10 cellular contexts compared by ENCODE assay signal in the genomic region with DNA sequence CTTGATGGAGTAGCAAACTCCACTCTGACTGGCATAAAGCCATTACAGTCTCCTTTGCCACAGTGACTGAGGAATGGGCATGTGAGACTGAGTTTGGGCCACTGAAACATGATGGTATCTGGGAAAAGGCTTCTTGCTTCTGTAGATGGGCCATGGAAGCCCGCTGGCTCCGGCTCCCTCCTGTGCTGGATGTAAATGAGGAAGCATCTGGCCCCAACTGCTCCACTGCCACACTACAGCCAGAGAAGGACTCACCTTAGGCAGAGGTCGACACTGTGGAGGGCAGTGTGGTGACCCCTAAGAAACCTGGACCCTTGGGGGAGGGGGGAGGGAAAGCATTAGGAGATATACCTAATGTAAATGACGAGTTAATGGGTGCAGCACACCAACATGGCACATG. TPM values are rescaled to one million over a fixed set of nuclear protein-coding genes. Genes with fewer than 3 reads are reported as not detected.
DNase-seq lines count a peak whose midpoint lies in the region; ATAC-seq and TF ChIP-seq lines count a peak whose summit lies in the region.
"Had no signal": no experiment of that assay in that cellular context is flagged by ENCODE, and none has a peak within 500 bp of the region (broad histone marks: within the 10 kb centered on the region; RNA-seq: fewer than 3 reads in every experiment).

No MANE protein-coding gene starts in this region.

- H3K4me1 Mint-ChIP-seq in activated CD4-positive, alpha-beta T cell treated with anti-CD3 and anti-CD28 coated beads for 36 hours, result peaks cover 61% of the 10 kb centered on the region
- H3K4me1 Mint-ChIP-seq in stimulated activated memory B cell treated with anti-CD40 and anti-IgM and Interleukin-4, amounts not matched to agents 10 μg/mL and 1 μg/mL and 100 μg/mL, for 72 hours, result peaks cover 63% of the 10 kb centered on the region

- CTCF ChIA-PET in activated CD4-positive, alpha-beta T cell treated with anti-CD3 and anti-CD28 coated beads for 36 hours (lab: Charles Lee), result interaction anchor here (2.1 kb wide), 1 partner anchor 12 kb away, joined by 11 read pairs; no protein-coding TSS in a partner anchor

- POLR2A ChIA-PET in activated CD4-positive, alpha-beta T cell treated with anti-CD3 and anti-CD28 coated beads for 36 hours (lab: Charles Lee), result no interaction called here

- peak overlapping the region; percentile 36 for H3K4me3 Mint-ChIP-seq in activated CD4-positive, alpha-beta T cell treated with anti-CD3 and anti-CD28 coated beads for 36 hours
- H3K4me3 Mint-ChIP-seq in stimulated activated memory B cell treated with anti-CD40 and anti-IgM and Interleukin-4, amounts not matched to agents 10 μg/mL and 1 μg/mL and 100 μg/mL, for 72 hours, result no peak overlapping the region

- no peaks in the 10 kb centered on the region for H3K27me3 ChIP-seq in adrenal gland
- H3K27me3 ChIP-seq: tibial artery had no signal

- H3K27ac Mint-ChIP-seq in activated CD4-positive, alpha-beta T cell treated with anti-CD3 and anti-CD28 coated beads for 36 hours, result peak overlapping the region; percentile 95
- H3K27ac Mint-ChIP-seq in stimulated activated memory B cell treated with anti-CD40 and anti-IgM and Interleukin-4, amounts not matched to agents 10 μg/mL and 1 μg/mL and 100 μg/mL, for 72 hours, result peak overlapping the region; percentile 97

- no peak for ATAC-seq in activated CD4-positive, alpha-beta T cell treated with anti-CD3 and anti-CD28 coated beads for 36 hours
- no peak for ATAC-seq in stimulated activated memory B cell treated with anti-CD40 and anti-IgM and Interleukin-4, amounts not matched to agents 10 μg/mL and 1 μg/mL and 100 μg/mL, for 72 hours
- ATAC-seq in GM18861 (IDR thresholded peaks at IDR 0.05; ENCODE audit: unreplicated experiment) (no peak), HG02798 (IDR thresholded peaks at IDR 0.05; ENCODE audit: poor library complexity, unreplicated experiment) (no peak)
- ATAC-seq: HCT116 had no signal

- no peaks in the 10 kb centered on the region for H3K27me3 Mint-ChIP-seq in activated CD4-positive, alpha-beta T cell treated with anti-CD3 and anti-CD28 coated beads for 36 hours
- H3K27me3 Mint-ChIP-seq in stimulated activated memory B cell treated with anti-CD40 and anti-IgM and Interleukin-4, amounts not matched to agents 10 μg/mL and 1 μg/mL and 100 μg/mL, for 72 hours, result no peaks in the 10 kb centered on the region

- H3K9me3 ChIP-seq in adrenal gland (replicated peaks in 1 of 3), result no peaks in the 10 kb centered on the region
- H3K9me3 ChIP-seq: tibial artery had no signal

- peaks cover 33 to 67% of the 10 kb centered on the region in 2 donors for H3K4me1 ChIP-seq in adrenal gland (replicated peaks in 1 of 2)

- 77 to 90% (median 81%) methylated on average over 1 to 4 of the region's 4 CpGs for WGBS in adrenal gland, 4 donors

- intact Hi-C loops in activated CD4-positive, alpha-beta T cell treated with anti-CD3 and anti-CD28 coated beads for 36 hours (cut with DNase I, micrococcal nuclease), result loop anchor here (1.0 to 5.0 kb wide), 3 partner anchors 47 to 463 kb away; a partner anchor contains a TSS
- intact Hi-C loops in adrenal gland (cut with DNase I), result no loop called here

- TF ChIP-seq CTCF in NB4 (IDR thresholded peaks at IDR 0.05; ENCODE audit: low read depth, low read length), result no peak
- TF ChIP-seq CTCF in adrenal gland (IDR thresholded peaks at IDR 0.05), result no peak

- peak; percentile 33 for DNase-seq in activated CD4-positive, alpha-beta T cell treated with anti-CD3 and anti-CD28 coated beads for 36 hours
- DNase-seq in activated CD4-positive, alpha-beta T cell treated with anti-CD3 and anti-CD28 coated beads, Interleukin-2, amount 50 U/mL, for 48 hours, result no peak
- DNase-seq in NB4 (ENCODE audit: low read depth) (peak; percentile 65), adrenal gland (no peak), epidermal melanocyte (ENCODE audit: insufficient read length, low spot score) (no peak)
- DNase-seq: tibial artery had no signal

- H3K36me3 ChIP-seq in adrenal gland (replicated peaks in 1 of 2), result peaks cover 0 to 29% of the 10 kb centered on the region in 2 donors

- TF ChIP-seq POLR2A in NB4 (IDR thresholded peaks at IDR 0.05; ENCODE audit: extremely low read depth, insufficient read length), result no peak
- TF ChIP-seq POLR2A in adrenal gland (IDR thresholded peaks at IDR 0.05), result no peak

- H3K27ac ChIP-seq in adrenal gland, result peak overlapping the region in 3 of 5 donors; percentile 39 to 73 (median 72)
- H3K27ac ChIP-seq: tibial artery had no signal

- no peak overlapping the region for H3K4me3 ChIP-seq in NB4 (ENCODE audit: low read depth, low read length)
- H3K4me3 ChIP-seq in adrenal gland, result no peak overlapping the region
- H3K4me3 ChIP-seq: tibial artery had no signal

- peaks cover 34% of the 10 kb centered on the region for H3K36me3 Mint-ChIP-seq in activated CD4-positive, alpha-beta T cell treated with anti-CD3 and anti-CD28 coated beads for 36 hours (ENCODE audit: low read depth)
- H3K36me3 Mint-ChIP-seq in stimulated activated memory B cell treated with anti-CD40 and anti-IgM and Interleukin-4, amounts not matched to agents 10 μg/mL and 1 μg/mL and 100 μg/mL, for 72 hours, result peaks cover 27% of the 10 kb centered on the region

- H3K9me3 Mint-ChIP-seq in activated CD4-positive, alpha-beta T cell treated with anti-CD3 and anti-CD28 coated beads for 36 hours (ENCODE audit: low read depth), result no peaks in the 10 kb centered on the region
- no peaks in the 10 kb centered on the region for H3K9me3 Mint-ChIP-seq in stimulated activated memory B cell treated with anti-CD40 and anti-IgM and Interleukin-4, amounts not matched to agents 10 μg/mL and 1 μg/mL and 100 μg/mL, for 72 hours

RNA-seq across cellular contexts. Expression of a gene that starts 9.4 kb away (rescaled TPM):
- total RNA-seq in activated CD4-positive, alpha-beta T cell treated with anti-CD3 and anti-CD28 coated beads for 36 hours, result 10 to 100 TPM; 48.4 to 53.1 TPM
- 100 to 1,000 TPM in 7 of 8 donors, 10 to 100 TPM in 1; 83.1 to 261 (median 176) TPM for total RNA-seq in adrenal gland
- polyA plus RNA-seq in adrenal gland, result 100 to 1,000 TPM in 2 of 3 donors, 10 to 100 TPM in 1; 51.5 to 281 (median 260) TPM

RNA-seq across cellular contexts. Expression of a gene that starts 13.1 kb away (rescaled TPM):
- 10 to 100 TPM; 80.7 to 96.4 TPM for total RNA-seq in activated CD4-positive, alpha-beta T cell treated with anti-CD3 and anti-CD28 coated beads for 36 hours
- total RNA-seq in adrenal gland, result 100 to 1,000 TPM in 5 of 8 donors, 10 to 100 TPM in 3; 59.1 to 148 (median 122) TPM
- 100 to 1,000 TPM in 2 of 3 donors, 10 to 100 TPM in 1; 49.7 to 133 (median 117) TPM for polyA plus RNA-seq in adrenal gland

RNA-seq across cellular contexts. Expression of a gene that starts 13.7 kb away (rescaled TPM):
- 100 to 1,000 TPM; 164 to 231 TPM for total RNA-seq in activated CD4-positive, alpha-beta T cell treated with anti-CD3 and anti-CD28 coated beads for 36 hours
- total RNA-seq in adrenal gland, result 100 to 1,000 TPM; 138 to 249 (median 184) TPM
- polyA plus RNA-seq in adrenal gland, result 100 to 1,000 TPM in 1 of 3 donors, 10 to 100 TPM in 2; 75.8 to 140 (median 77.4) TPM

RNA-seq across cellular contexts. Expression of a gene that starts 29.4 kb away (rescaled TPM):
- total RNA-seq in activated CD4-positive, alpha-beta T cell treated with anti-CD3 and anti-CD28 coated beads for 36 hours, result 10 to 100 TPM; 36.4 to 61.6 TPM
- 10 to 100 TPM; 13.3 to 34.9 (median 22.0) TPM for total RNA-seq in adrenal gland
- polyA plus RNA-seq in adrenal gland, result 10 to 100 TPM; 16.0 to 25.6 (median 21.2) TPM

RNA-seq across cellular contexts. Expression of a gene that starts 30.9 kb away (rescaled TPM):
- 10 to 100 TPM; 47.5 to 49.8 TPM for total RNA-seq in activated CD4-positive, alpha-beta T cell treated with anti-CD3 and anti-CD28 coated beads for 36 hours
- total RNA-seq in adrenal gland, result 10 to 100 TPM; 13.8 to 68.0 (median 45.5) TPM
- polyA plus RNA-seq in adrenal gland, result 100 to 1,000 TPM in 2 of 3 donors, 10 to 100 TPM in 1; 10.1 to 214 (median 146) TPM

Comparison
In these comparisons a context has a peak if more than half of its experiments do, and no peak if none do; other contexts are left out.
1. DNase-seq: peak in activated CD4-positive, alpha-beta T cell treated with anti-CD3 and anti-CD28 coated beads for 36 hours (single experiment) and NB4 (single experiment); none in activated CD4-positive, alpha-beta T cell treated with anti-CD3 and anti-CD28 coated beads, Interleukin-2, amount 50 U/mL, for 48 hours (0 of 2), adrenal gland (0 of 7) and epidermal melanocyte (single experiment).
2. intact Hi-C loops: an anchor here in activated CD4-positive, alpha-beta T cell treated with anti-CD3 and anti-CD28 coated beads for 36 hours (1.0 to 5.0 kb wide); none called in adrenal gland.